In the genomic region with DNA sequence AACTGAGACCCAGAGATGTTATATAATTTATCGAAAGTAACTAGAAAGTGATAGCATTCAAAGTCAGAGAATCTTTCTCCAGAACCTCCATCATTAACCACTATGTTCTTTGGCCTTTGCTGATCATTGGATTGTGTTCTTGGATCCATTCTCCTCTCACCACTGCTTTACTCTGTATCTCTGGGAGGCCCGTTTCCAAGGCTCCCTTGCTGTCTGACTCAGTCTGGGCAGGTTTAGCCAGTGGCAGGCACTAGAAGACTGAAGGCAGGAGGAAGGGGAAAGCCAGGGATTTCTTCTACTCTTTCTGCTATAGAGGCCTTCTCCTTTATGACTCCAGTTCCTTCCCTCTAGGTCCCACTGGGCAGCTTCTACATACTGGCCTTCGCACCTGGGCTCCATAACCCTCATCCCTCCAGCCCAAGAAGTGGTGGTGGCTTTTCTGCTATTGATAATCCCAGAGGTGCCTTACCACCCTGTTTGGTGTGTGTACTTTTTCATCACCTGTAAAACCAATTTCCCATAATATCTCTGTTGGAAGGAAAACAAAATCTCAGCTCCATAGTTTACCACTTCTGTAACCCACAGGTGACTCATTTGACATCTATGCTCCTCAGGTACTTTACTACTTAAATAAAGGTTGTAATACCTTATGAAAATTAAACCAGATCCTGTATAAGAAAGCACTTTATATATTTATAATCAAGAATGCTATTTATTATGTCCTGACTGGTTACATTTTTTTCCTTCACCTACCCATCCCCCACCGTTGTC, we compare ENCODE assay signal across 13 cellular contexts. TPM values are rescaled to one million over a fixed set of nuclear protein-coding genes. Genes with fewer than 3 reads are reported as not detected.
DNase-seq lines count a peak whose midpoint lies in the region; ATAC-seq and TF ChIP-seq lines count a peak whose summit lies in the region.
"Had no signal": no experiment of that assay in that cellular context is flagged by ENCODE, and none has a peak within 500 bp of the region (broad histone marks: within the 10 kb centered on the region; RNA-seq: fewer than 3 reads in every experiment).

No MANE protein-coding gene starts in this region.

- in situ Hi-C loops in mammary epithelial cell (cut with MboI; ENCODE audit: low sequenced_read_pairs in 2 of 2) = no loop called here

- no peak overlapping the region for H3K4me2 ChIP-seq in mammary epithelial cell (ENCODE audit: insufficient read depth, low read depth, low read length)

- TF ChIP-seq CTCF in mammary epithelial cell (conservative IDR thresholded peaks at IDR 0.05 in 1 of 2, IDR thresholded peaks at IDR 0.05 in 1 of 2; ENCODE audit: extremely low read depth in 1 of 2, insufficient read depth in 1 of 2, low read depth in 1 of 2, low read length in 2 of 2) (no peak), breast epithelium (IDR thresholded peaks at IDR 0.05) (no peak)

- no peak overlapping the region for H3K4me3 Mint-ChIP-seq in central memory CD8-positive, alpha-beta T cell

- no peak overlapping the region for H2AFZ ChIP-seq in mammary epithelial cell (ENCODE audit: low read depth, low read length)

- dilution Hi-C loops in mammary epithelial cell (cut with HindIII; ENCODE audit: low sequenced_read_pairs) = loop anchor here (5.0 kb wide), 1 partner anchor 86 kb away; no protein-coding TSS in a partner anchor

- peaks cover 12% of the 10 kb centered on the region for H3K36me3 Mint-ChIP-seq in central memory CD8-positive, alpha-beta T cell (ENCODE audit: insufficient read depth)

- H3K79me2 ChIP-seq in mammary epithelial cell (ENCODE audit: insufficient read depth, low read length) = no peaks in the 10 kb centered on the region

- no peak for TF ChIP-seq POLR2A in breast epithelium (IDR thresholded peaks at IDR 0.05)

- no peaks in the 10 kb centered on the region for H3K27me3 Mint-ChIP-seq in central memory CD8-positive, alpha-beta T cell

- no peak overlapping the region for H3K4me3 ChIP-seq in mammary epithelial cell (replicated peaks in 1 of 3; ENCODE audit: insufficient read depth in 1 of 3, low read depth in 2 of 3, low read length in 3 of 3)
- no peak overlapping the region for H3K4me3 ChIP-seq in breast epithelium
- H3K4me3 ChIP-seq: BLaER1 treated with 17β-estradiol and CSF1 and Interleukin-3, amounts not matched to agents 10 nM and 100 nM had no signal

- WGBS in mammary epithelial cell (ENCODE audit: low coverage, missing lambda C conversion rate) = 98% methylated on average over 4 of the region's 4 CpGs

- no peaks in the 10 kb centered on the region for H3K9me3 Mint-ChIP-seq in central memory CD8-positive, alpha-beta T cell

- no peak overlapping the region for H3K27ac ChIP-seq in mammary epithelial cell (ENCODE audit: insufficient read depth, low read depth, low read length)
- no peak overlapping the region for H3K27ac ChIP-seq in breast epithelium

- intact Hi-C loops in mammary epithelial cell (cut with micrococcal nuclease) (no loop called here), breast epithelium (cut with DNase I; ENCODE audit: low total_unique reads) (no loop called here)

- H3K9ac ChIP-seq in mammary epithelial cell (ENCODE audit: insufficient read depth, low read length) = no peak overlapping the region
- H3K9ac ChIP-seq: BLaER1 treated with 17β-estradiol and CSF1 and Interleukin-3, amounts not matched to agents 10 nM and 100 nM had no signal

- no peaks in the 10 kb centered on the region for H3K27me3 ChIP-seq in mammary epithelial cell (ENCODE audit: insufficient read depth, low read length)
- no peaks in the 10 kb centered on the region for H3K27me3 ChIP-seq in breast epithelium
- H3K27me3 ChIP-seq: BLaER1 treated with 17β-estradiol and CSF1 and Interleukin-3, amounts not matched to agents 10 nM and 100 nM had no signal

- H3K36me3 ChIP-seq in mammary epithelial cell (ENCODE audit: insufficient read depth, low read length) = peaks cover 9% of the 10 kb centered on the region
- H3K36me3 ChIP-seq in breast epithelium = no peaks in the 10 kb centered on the region

- no peak for ATAC-seq in central memory CD8-positive, alpha-beta T cell (replicated peaks; ENCODE audit: extremely low read depth, poor library complexity, severe bottlenecking)

- H4K20me1 ChIP-seq in mammary epithelial cell (ENCODE audit: insufficient read depth, low read length) = no peaks in the 10 kb centered on the region
- H4K20me1 ChIP-seq: BLaER1 treated with 17β-estradiol and CSF1 and Interleukin-3, amounts not matched to agents 10 nM and 100 nM had no signal

- no peaks in the 10 kb centered on the region for H3K9me3 ChIP-seq in mammary epithelial cell (replicated peaks; ENCODE audit: insufficient read depth, low read length)
- H3K9me3 ChIP-seq in breast epithelium = no peaks in the 10 kb centered on the region
- H3K9me3 ChIP-seq: BLaER1 treated with 17β-estradiol and CSF1 and Interleukin-3, amounts not matched to agents 10 nM and 100 nM had no signal

- H3K4me1 ChIP-seq in mammary epithelial cell (ENCODE audit: insufficient read depth, low read length) (peaks cover 28% of the 10 kb centered on the region), breast epithelium (no peaks in the 10 kb centered on the region)

- peak; percentile 32 for DNase-seq in mammary epithelial cell
- DNase-seq in breast epithelium (ENCODE audit: low spot score in 2 of 2) = no peak
- no peak for DNase-seq in central memory CD8-positive, alpha-beta T cell (ENCODE audit: low spot score in 2 of 2)
- DNase-seq in kidney tubule cell (ENCODE audit: low spot score) = peak; percentile 29
- no peak for DNase-seq in NCI-H2081 treated with DMSO at 0.1 percent for 48 hours (lab: John Stamatoyannopoulos, UW)
- no peak for DNase-seq in hepatic stellate cell (ENCODE audit: low spot score)
- no peak for DNase-seq in LoVo (ENCODE audit: low spot score)
- DNase-seq in NCI-H2029 treated with DMSO at 0.1 percent for 48 hours (lab: John Stamatoyannopoulos, UW) = no peak
- DNase-seq: COR-L47, NCI-H146, NCI-H82 had no signal

- CTCF ChIA-PET in mammary epithelial cell (lab: Charles Lee; ENCODE audit: low non-redundant PET) = no interaction called here

- no TSS peak for BruUV-seq in mammary epithelial cell (replicated peaks; lab: Mats Ljungman, UMichigan)

- H3K27ac Mint-ChIP-seq in central memory CD8-positive, alpha-beta T cell (ENCODE audit: low read depth) = peak overlapping the region; percentile 20

- no peaks in the 10 kb centered on the region for H3K4me1 Mint-ChIP-seq in central memory CD8-positive, alpha-beta T cell

RNA-seq across cellular contexts. Expression of gene BCAP29, which starts 36.0 kb away (rescaled TPM):
- total RNA-seq in mammary epithelial cell (100 to 1,000 TPM in 1 of 2 donors, 10 to 100 TPM in 1; 92.1 to 129 TPM), breast epithelium (100 to 1,000 TPM in 1 of 3 donors, 10 to 100 TPM in 2; 68.8 to 101 (median 78.2) TPM)
- polyA plus RNA-seq in mammary epithelial cell = 53.5 TPM
- 26.1 TPM for polyA minus RNA-seq in mammary epithelial cell

RNA-seq across cellular contexts. Expression of gene SLC26A4, which starts 44.5 kb away (rescaled TPM):
- total RNA-seq in mammary epithelial cell (under 1 TPM in 1 of 2 donors, not detected in 1; 0.17 TPM), breast epithelium (1 to 10 TPM in 1 of 3 donors, under 1 TPM in 2; 0.44 to 1.3 (median 0.48) TPM)
- 0.07 TPM for polyA plus RNA-seq in mammary epithelial cell
- polyA minus RNA-seq in mammary epithelial cell = not detected
- total RNA-seq: HT-29 had no signal

RNA-seq across cellular contexts. Expression of gene DUS4L, which starts 52.3 kb away (rescaled TPM):
- total RNA-seq in mammary epithelial cell (10 to 100 TPM; 13.0 to 19.0 TPM), breast epithelium (10 to 100 TPM in 1 of 3 donors, 1 to 10 TPM in 2; 6.6 to 10.5 (median 9.0) TPM)
- polyA plus RNA-seq in mammary epithelial cell = 5.8 TPM
- 0.72 TPM for polyA minus RNA-seq in mammary epithelial cell

RNA-seq across cellular contexts. Expression of gene COG5, which starts 52.4 kb away (rescaled TPM):
- 10 to 100 TPM; 60.5 to 66.2 TPM for total RNA-seq in mammary epithelial cell
- 24.2 TPM for polyA plus RNA-seq in mammary epithelial cell
- 18.0 TPM for polyA minus RNA-seq in mammary epithelial cell
- 10 to 100 TPM; 35.2 to 61.2 (median 38.0) TPM for total RNA-seq in breast epithelium

Comparison
In these comparisons a context has a peak if more than half of its experiments do, and no peak if none do; other contexts are left out.
1. DNase-seq: peak in mammary epithelial cell (single experiment) and kidney tubule cell (single experiment); none in breast epithelium (0 of 2), central memory CD8-positive, alpha-beta T cell (0 of 2), NCI-H2081 treated with DMSO at 0.1 percent for 48 hours (single experiment), hepatic stellate cell (single experiment), LoVo (single experiment) and NCI-H2029 treated with DMSO at 0.1 percent for 48 hours (single experiment).